In the genomic region with DNA sequence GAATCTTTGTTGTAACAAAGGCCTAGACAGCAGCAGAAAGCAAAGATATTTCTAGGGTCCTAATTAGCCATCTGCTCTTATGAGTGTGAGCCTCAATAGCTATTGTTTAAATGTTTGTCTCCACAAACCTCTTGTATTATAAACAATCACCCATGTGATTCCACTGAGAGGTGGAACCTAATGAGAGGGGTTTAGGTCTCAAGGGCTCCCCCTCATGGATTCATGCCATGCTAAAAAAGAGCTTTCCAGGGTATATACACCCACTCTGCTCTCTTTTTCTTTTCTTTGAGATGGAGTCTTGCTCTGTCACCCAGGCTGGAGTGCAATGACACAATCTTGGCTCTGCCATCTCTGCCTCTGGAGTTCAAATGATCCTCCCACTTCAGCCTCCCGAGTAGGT, we compare ENCODE assay signal across 9 cellular contexts. TPM values are rescaled to one million over a fixed set of nuclear protein-coding genes. Genes with fewer than 3 reads are reported as not detected.
DNase-seq lines count a peak whose midpoint lies in the region; ATAC-seq, FAIRE-seq and TF ChIP-seq lines count a peak whose summit lies in the region.
"Had no signal": no experiment of that assay in that cellular context is flagged by ENCODE, and none has a peak within 500 bp of the region (broad histone marks: within the 10 kb centered on the region; RNA-seq: fewer than 3 reads in every experiment).

No MANE protein-coding gene starts in this region.

- no peaks in the 10 kb centered on the region; a peak in 2 of 5 replicates for H3K27me3 ChIP-seq in HepG2 (ENCODE audit: control insufficient read depth in 1 of 2, insufficient read depth in 2 of 2, low read length in 2 of 2)
- no peaks in the 10 kb centered on the region for H3K27me3 ChIP-seq in right lobe of liver
- H3K27me3 ChIP-seq in body of pancreas, result no peaks in the 10 kb centered on the region
- peaks cover 0 to 10% (median 0%) of the 10 kb centered on the region in 4 donors for H3K27me3 ChIP-seq in esophagus muscularis mucosa

- intact Hi-C loops in HepG2 (cut with micrococcal nuclease; ENCODE audit: unreplicated experiment), result loop anchor here (1.0 kb wide), 1 partner anchor 156 kb away; no protein-coding TSS in a partner anchor
- intact Hi-C loops in right lobe of liver (cut with DNase I), result no loop called here
- intact Hi-C loops in body of pancreas (cut with DNase I), result no loop called here
- intact Hi-C loops in esophagus muscularis mucosa (cut with DNase I), result no loop called here

- TF ChIP-seq RAD21 in HepG2 (CRISPR knock-in tag; IDR thresholded peaks at IDR 0.05), result no peak

- CTCF ChIA-PET in HepG2 (lab: Yijun Ruan, JAX; ENCODE audit: low intra/inter-chr PET ratio, low total read pairs), result no interaction called here

- H3K9me3 ChIP-seq in HepG2 (ENCODE audit: low read length), result no peaks in the 10 kb centered on the region
- no peaks in the 10 kb centered on the region for H3K9me3 ChIP-seq in right lobe of liver
- H3K9me3 ChIP-seq in body of pancreas, result no peaks in the 10 kb centered on the region
- no peaks in the 10 kb centered on the region for H3K9me3 ChIP-seq in esophagus muscularis mucosa

- WGBS in HepG2 (ENCODE audit: low lambda C conversion rate), result 0% methylated on average over 1 of the region's 1 CpG
- 44% methylated on average over 1 of the region's 1 CpG for WGBS in right lobe of liver (ENCODE audit: insufficient coverage, low coverage, low lambda C conversion rate, missing lambda C conversion rate)
- 20 to 25% methylated on average over 1 of the region's 1 CpG for WGBS in body of pancreas, 2 donors
- 57% methylated on average over 1 of the region's 1 CpG for WGBS in esophagus muscularis mucosa

- H3K79me2 ChIP-seq in HepG2 (ENCODE audit: insufficient read depth, low read length), result no peaks in the 10 kb centered on the region

- H3K36me3 ChIP-seq in HepG2 (replicated peaks in 1 of 2; ENCODE audit: control insufficient read depth in 1 of 2, insufficient read depth in 2 of 2, low read length in 2 of 2), result no peaks in the 10 kb centered on the region
- H3K36me3 ChIP-seq in right lobe of liver, result no peaks in the 10 kb centered on the region
- H3K36me3 ChIP-seq in body of pancreas (replicated peaks in 1 of 2; ENCODE audit: insufficient read depth in 1 of 2, low read depth in 2 of 2), result no peaks in the 10 kb centered on the region
- no peaks in the 10 kb centered on the region for H3K36me3 ChIP-seq in esophagus muscularis mucosa

- in situ Hi-C loops in HepG2 (cut with HindIII; ENCODE audit: extremely low pct_ligation_motif_present, low pct_unique_long_range_greater_than_20kb), result no loop called here

- H2AFZ ChIP-seq in HepG2 (ENCODE audit: low read length), result no peak overlapping the region

- no peaks in the 10 kb centered on the region for H3K4me1 ChIP-seq in HepG2 (ENCODE audit: insufficient read depth, low read length)
- H3K4me1 ChIP-seq in right lobe of liver, result no peaks in the 10 kb centered on the region
- H3K4me1 ChIP-seq in body of pancreas, result no peaks in the 10 kb centered on the region
- H3K4me1 ChIP-seq in esophagus muscularis mucosa, result no peaks in the 10 kb centered on the region

- no peak overlapping the region for H3K9ac ChIP-seq in HepG2 (ENCODE audit: insufficient read depth, low read depth, low read length)

- POLR2A ChIA-PET in HepG2 (lab: Yijun Ruan, JAX), result no interaction called here

- no TSS peak for BruUV-seq in HepG2 (replicated peaks; lab: Mats Ljungman, UMichigan)

- TF ChIP-seq CTCF in HepG2 (CRISPR knock-in tag; IDR thresholded peaks at IDR 0.05) (peak; percentile 18; the same call in 1 of the 2 replicates), right lobe of liver (IDR thresholded peaks at IDR 0.05) (no peak), body of pancreas (IDR thresholded peaks at IDR 0.05) (no peak), esophagus muscularis mucosa (IDR thresholded peaks at IDR 0.05) (no peak)

- FAIRE-seq in HepG2 (lab: Jason Lieb, UNC), result no peak

- TF ChIP-seq POLR2A in HepG2 (IDR thresholded peaks at IDR 0.05; ENCODE audit: insufficient read depth in 1 of 2, low read depth in 2 of 2, low read length in 2 of 2) (no peak), right lobe of liver (IDR thresholded peaks at IDR 0.05) (no peak), body of pancreas (IDR thresholded peaks at IDR 0.05) (no peak), esophagus muscularis mucosa (IDR thresholded peaks at IDR 0.05; ENCODE audit: low read depth) (no peak)

- H3K4me3 ChIP-seq in HepG2 (replicated peaks in 1 of 3; ENCODE audit: insufficient read depth in 1 of 3, low read depth in 2 of 3, low read length in 3 of 3), result no peak overlapping the region
- no peak overlapping the region for H3K4me3 ChIP-seq in right lobe of liver
- H3K4me3 ChIP-seq in body of pancreas, result no peak overlapping the region
- no peak overlapping the region for H3K4me3 ChIP-seq in esophagus muscularis mucosa

- no peak overlapping the region for H3K4me2 ChIP-seq in HepG2 (ENCODE audit: low read depth, low read length)

- peak; percentile 88 for ATAC-seq in HepG2
- ATAC-seq in right lobe of liver, result no peak
- ATAC-seq in HG02884 (IDR thresholded peaks at IDR 0.05; ENCODE audit: unreplicated experiment), result peak; percentile 56
- ATAC-seq in body of pancreas, result no peak

- peak; percentile 25 for DNase-seq in HepG2 (ENCODE audit: low spot score)
- DNase-seq in right lobe of liver, result no peak
- DNase-seq in NCI-H748 treated with DMSO at 0.1 percent for 48 hours (lab: John Stamatoyannopoulos, UW), result peak; percentile 5
- no peak for DNase-seq in body of pancreas
- no peak for DNase-seq in stimulated activated CD4-positive, alpha-beta T cell treated with anti-CD3 and anti-CD28 coated beads, Interleukin-12 subunit alpha, Interleukin-12 subunit beta, amount 100 ng/mL, for 4 hours
- DNase-seq in esophagus muscularis mucosa (ENCODE audit: extremely low spot score), result no peak
- DNase-seq in activated CD4-positive, alpha-beta T cell treated with anti-CD3 and anti-CD28 coated beads, Interleukin-2, amount 50 U/mL, for 4 hours, result no peak

- no peak for TF ChIP-seq EP300 in HepG2 (IDR thresholded peaks at IDR 0.05; ENCODE audit: low read depth in 2 of 2, low read length in 2 of 2)
- no peak for TF ChIP-seq EP300 in HepG2 (CRISPR knock-in tag; IDR thresholded peaks at IDR 0.05; ENCODE audit: borderline replicate concordance)
- no peak for TF ChIP-seq EP300 in esophagus muscularis mucosa (IDR thresholded peaks at IDR 0.05)

- H4K20me1 ChIP-seq in HepG2 (ENCODE audit: insufficient read depth, low read length), result no peaks in the 10 kb centered on the region

- H3K27ac ChIP-seq in HepG2 (ENCODE audit: extremely low read length, insufficient read depth, low read length) (no peak overlapping the region), right lobe of liver (no peak overlapping the region), body of pancreas (no peak overlapping the region), esophagus muscularis mucosa (replicated peaks in 1 of 4) (no peak overlapping the region)
- H3K27ac ChIP-seq: C4-2B had no signal

RNA-seq across cellular contexts. Expression of a gene that starts 42.1 kb away (rescaled TPM):
- not detected in 2 replicates for total RNA-seq in HepG2 (2016; rRNA removed; fragmentation: Illumina TruSeq; extraction: Trizol)
- not detected in 2 replicates for total RNA-seq in HepG2 (2016; cell fraction: cytosol; rRNA removed; fragmentation: Illumina TruSeq; extraction: Trizol; ENCODE audit: low read depth)
- not detected in 2 replicates for total RNA-seq in HepG2 (2016; cell fraction: insoluble cytoplasmic fraction; rRNA removed; fragmentation: Illumina TruSeq; extraction: Trizol)
- not detected in 2 replicates for total RNA-seq in HepG2 (2016; cell fraction: membrane; rRNA removed; fragmentation: Illumina TruSeq; extraction: Trizol)
- 0.38 TPM in 1 of 2 replicates, not detected in the other for total RNA-seq in HepG2 (2016; cell fraction: nucleus; rRNA removed; fragmentation: Illumina TruSeq; extraction: Trizol)
- not detected in 2 replicates for polyA plus RNA-seq in HepG2 (2011; rRNA removed)
- polyA plus RNA-seq in HepG2 (2011; cell fraction: cytosol; rRNA removed), result not detected in 2 replicates
- not detected in 2 replicates for polyA plus RNA-seq in HepG2 (2011; cell fraction: nucleus; rRNA removed)
- not detected in 2 replicates for polyA plus RNA-seq in HepG2 (2012)
- polyA plus RNA-seq in HepG2 (2016; cell fraction: cytosol; fragmentation: Illumina TruSeq; extraction: Trizol; ENCODE audit: low read depth), result not detected in 2 replicates
- not detected in 2 replicates for polyA plus RNA-seq in HepG2 (2016; cell fraction: insoluble cytoplasmic fraction; fragmentation: Illumina TruSeq; extraction: Trizol; ENCODE audit: low read depth)
- not detected in 2 replicates for polyA plus RNA-seq in HepG2 (2016; cell fraction: membrane; fragmentation: Illumina TruSeq; extraction: Trizol; ENCODE audit: low read depth)
- polyA plus RNA-seq in HepG2 (2016; cell fraction: nucleus; fragmentation: Illumina TruSeq; extraction: Trizol; ENCODE audit: insufficient read depth, low read depth), result not detected in 2 replicates
- not detected in 2 replicates for polyA minus RNA-seq in HepG2 (2011; rRNA and poly(A)+ RNA removed; ENCODE audit: low replicate concordance)
- not detected in 2 replicates for polyA minus RNA-seq in HepG2 (2011; cell fraction: cytosol; rRNA and poly(A)+ RNA removed)
- not detected in 2 replicates for polyA minus RNA-seq in HepG2 (2011; cell fraction: nucleus; rRNA and poly(A)+ RNA removed)
- total RNA-seq in right lobe of liver, result under 1 TPM in 3 of 6 experiments, not detected in 3; 0.24 to 0.37 (median 0.35) TPM
- total RNA-seq in body of pancreas, result not detected
- total RNA-seq in esophagus muscularis mucosa, result 1 to 10 TPM in 1 of 4 donors, under 1 TPM in 2, not detected in 1; 0.33 to 1.2 (median 0.46) TPM

RNA-seq across cellular contexts. Expression of a gene that starts 58.4 kb away (rescaled TPM):
- not detected in 2 replicates for total RNA-seq in HepG2 (2016; rRNA removed; fragmentation: Illumina TruSeq; extraction: Trizol)
- not detected in 2 replicates for total RNA-seq in HepG2 (2016; cell fraction: cytosol; rRNA removed; fragmentation: Illumina TruSeq; extraction: Trizol; ENCODE audit: low read depth)
- not detected in 2 replicates for total RNA-seq in HepG2 (2016; cell fraction: insoluble cytoplasmic fraction; rRNA removed; fragmentation: Illumina TruSeq; extraction: Trizol)
- total RNA-seq in HepG2 (2016; cell fraction: membrane; rRNA removed; fragmentation: Illumina TruSeq; extraction: Trizol), result not detected in 2 replicates
- not detected in 2 replicates for total RNA-seq in HepG2 (2016; cell fraction: nucleus; rRNA removed; fragmentation: Illumina TruSeq; extraction: Trizol)
- not detected in 2 replicates for polyA plus RNA-seq in HepG2 (2011; rRNA removed)
- not detected in 2 replicates for polyA plus RNA-seq in HepG2 (2011; cell fraction: cytosol; rRNA removed)
- polyA plus RNA-seq in HepG2 (2011; cell fraction: nucleus; rRNA removed), result not detected in 2 replicates
- not detected in 2 replicates for polyA plus RNA-seq in HepG2 (2012)
- not detected in 2 replicates for polyA plus RNA-seq in HepG2 (2016; cell fraction: cytosol; fragmentation: Illumina TruSeq; extraction: Trizol; ENCODE audit: low read depth)
- polyA plus RNA-seq in HepG2 (2016; cell fraction: insoluble cytoplasmic fraction; fragmentation: Illumina TruSeq; extraction: Trizol; ENCODE audit: low read depth), result not detected in 2 replicates
- not detected in 2 replicates for polyA plus RNA-seq in HepG2 (2016; cell fraction: membrane; fragmentation: Illumina TruSeq; extraction: Trizol; ENCODE audit: low read depth)
- not detected in 2 replicates for polyA plus RNA-seq in HepG2 (2016; cell fraction: nucleus; fragmentation: Illumina TruSeq; extraction: Trizol; ENCODE audit: insufficient read depth, low read depth)
- polyA minus RNA-seq in HepG2 (2011; rRNA and poly(A)+ RNA removed; ENCODE audit: low replicate concordance), result not detected in 2 replicates
- not detected in 2 replicates for polyA minus RNA-seq in HepG2 (2011; cell fraction: cytosol; rRNA and poly(A)+ RNA removed)
- not detected in 2 replicates for polyA minus RNA-seq in HepG2 (2011; cell fraction: nucleus; rRNA and poly(A)+ RNA removed)
- total RNA-seq in right lobe of liver, result not detected
- total RNA-seq in body of pancreas, result not detected
- not detected for total RNA-seq in esophagus muscularis mucosa

Comparison
In these comparisons a context has a peak if more than half of its experiments do, and no peak if none do; other contexts are left out.
1. ATAC-seq: peak in HepG2 (single experiment) and HG02884 (single experiment); none in right lobe of liver (0 of 4) and body of pancreas (single experiment).
2. DNase-seq: peak in HepG2 (single experiment) and NCI-H748 treated with DMSO at 0.1 percent for 48 hours (single experiment); none in right lobe of liver (0 of 3), body of pancreas (0 of 4), stimulated activated CD4-positive, alpha-beta T cell treated with anti-CD3 and anti-CD28 coated beads, Interleukin-12 subunit alpha, Interleukin-12 subunit beta, amount 100 ng/mL, for 4 hours (single experiment), esophagus muscularis mucosa (single experiment) and activated CD4-positive, alpha-beta T cell treated with anti-CD3 and anti-CD28 coated beads, Interleukin-2, amount 50 U/mL, for 4 hours (0 of 2).